In genomic region chr10:55628260-55628701, GRCh38 we compare ENCODE assay signal across 13 cellular contexts.
DNase-seq lines count a peak whose midpoint lies in the region; ATAC-seq and TF ChIP-seq lines count a peak whose summit lies in the region.
"Had no signal": no experiment of that assay in that cellular context is flagged by ENCODE, and none has a peak within 500 bp of the region (broad histone marks: within the 10 kb centered on the region; RNA-seq: fewer than 3 reads in every experiment).

No MANE protein-coding gene starts in this region.

- H3K9ac ChIP-seq in SK-N-SH (no peak overlapping the region), trophoblast cell (ENCODE audit: low read length) (no peak overlapping the region)
- H3K9ac ChIP-seq: GM23248 had no signal

- H3K23ac ChIP-seq in trophoblast cell (ENCODE audit: low read length): no peak overlapping the region

- H3K4me1 ChIP-seq in SK-N-SH (ENCODE audit: control insufficient read depth in 1 of 2, insufficient read depth in 2 of 2, low read depth in 1 of 2, low read length in 1 of 2) (peaks cover 0 to 7% of the 10 kb centered on the region in 2 experiments; a peak in 2 of 4 replicates), right cardiac atrium (ENCODE audit: control insufficient read depth, insufficient read depth, low read length) (no peaks in the 10 kb centered on the region), trophoblast cell (ENCODE audit: control insufficient read depth in 1 of 2, insufficient read depth in 2 of 2, low read length in 2 of 2) (peaks cover 10 to 12% of the 10 kb centered on the region in 2 experiments)

- CTCF ChIA-PET in SK-N-SH (lab: Yijun Ruan, JAX): interaction anchor here (0.6 to 6.1 kb wide), 33 partner anchors 9 to 1630 kb away, joined by 3 to 53 read pairs (median 4); no protein-coding TSS in a partner anchor

- TF ChIP-seq RAD21 in SK-N-SH (IDR thresholded peaks at IDR 0.05; ENCODE audit: low read length): peak; percentile 65

- no peak overlapping the region for H4K12ac ChIP-seq in trophoblast cell (ENCODE audit: low read depth, low read length)

- H3K9me3 ChIP-seq in SK-N-SH (no peaks in the 10 kb centered on the region), right cardiac atrium (ENCODE audit: control insufficient read depth, low read length) (no peaks in the 10 kb centered on the region), trophoblast cell (ENCODE audit: insufficient read depth, low read depth, low read length) (no peaks in the 10 kb centered on the region)

- H3K4me3 ChIP-seq in SK-N-SH (ENCODE audit: low read depth in 2 of 2, low read length in 1 of 2) (peak overlapping the region in 1 of 2 experiments; percentile 41; a peak in 3 of 4 replicates), right cardiac atrium (ENCODE audit: low read length) (peak overlapping the region; percentile 16), trophoblast cell (ENCODE audit: low read depth, low read length) (peak overlapping the region; percentile 59)
- H3K4me3 ChIP-seq: GM23248 had no signal

- no peaks in the 10 kb centered on the region for H3K79me2 ChIP-seq in SK-N-SH (ENCODE audit: insufficient read depth)
- H3K79me2 ChIP-seq in trophoblast cell (ENCODE audit: control insufficient read depth, insufficient read depth, low read length, poor library complexity): no peaks in the 10 kb centered on the region

- H3K4me2 ChIP-seq in SK-N-SH: peak overlapping the region; percentile 66
- H3K4me2 ChIP-seq in trophoblast cell (ENCODE audit: low read length): peak overlapping the region; percentile 84

- no peaks in the 10 kb centered on the region for H3F3A ChIP-seq in SK-N-SH (replicated peaks; ENCODE audit: insufficient read depth)

- no peak overlapping the region for H2AK5ac ChIP-seq in trophoblast cell (ENCODE audit: low read length)

- H3K27ac ChIP-seq in SK-N-SH (ENCODE audit: low read depth in 2 of 2, low read length in 1 of 2) (peak overlapping the region in 1 of 2 experiments; percentile 76; a peak in 2 of 4 replicates), right cardiac atrium (ENCODE audit: low read length) (no peak overlapping the region), trophoblast cell (ENCODE audit: low read depth, low read length) (no peak overlapping the region)
- H3K27ac ChIP-seq: GM23248 had no signal

- no peak overlapping the region for H4K91ac ChIP-seq in trophoblast cell (ENCODE audit: low read depth, low read length)

- no peaks in the 10 kb centered on the region for H3K9me2 ChIP-seq in SK-N-SH

- no peak overlapping the region for H2BK120ac ChIP-seq in trophoblast cell (ENCODE audit: insufficient read depth, low read length, poor library complexity)

- no peak for TF ChIP-seq CTCF in SK-N-SH (IDR thresholded peaks at IDR 0.05)
- TF ChIP-seq CTCF in GM13976 (IDR thresholded peaks at IDR 0.05; ENCODE audit: borderline replicate concordance, control extremely low read depth, extremely low read depth, insufficient read depth, missing control alignments): no peak

- intact Hi-C loops in right cardiac atrium (cut with DNase I): no loop called here

- H3K79me1 ChIP-seq in trophoblast cell (ENCODE audit: low read length): no peaks in the 10 kb centered on the region

- H3K27me3 ChIP-seq in SK-N-SH (ENCODE audit: insufficient read depth) (peaks cover 8% of the 10 kb centered on the region), right cardiac atrium (ENCODE audit: control insufficient read depth, insufficient read depth) (no peaks in the 10 kb centered on the region), trophoblast cell (ENCODE audit: insufficient read depth, low read length) (peaks cover 7% of the 10 kb centered on the region)

- peak; percentile 63 for DNase-seq in DMS53 treated with DMSO at 0.1 percent for 48 hours (lab: John Stamatoyannopoulos, UW; ENCODE audit: unreplicated experiment)
- peak; percentile 61 for DNase-seq in SK-N-SH
- peak; percentile 60 to 76 (median 70) for DNase-seq in right cardiac atrium
- DNase-seq in trophoblast cell: no peak
- no peak for DNase-seq in stimulated activated CD4-positive, alpha-beta T cell treated with anti-CD3 and anti-CD28 coated beads, Interleukin-12 subunit alpha, Interleukin-12 subunit beta, amount 100 ng/mL, for 4 hours
- DNase-seq in GM13976 (ENCODE audit: low spot score): no peak
- DNase-seq: activated CD8-positive, alpha-beta memory T cell treated with anti-CD3 and anti-CD28 coated beads, Interleukin-2, amount 50 U/mL, for 48 hours; CD4-positive, alpha-beta T cell; cortex of kidney; GM23248; NCI-H187 treated with DMSO at 0.1 percent for 48 hours had no signal

- H4K8ac ChIP-seq in trophoblast cell (ENCODE audit: low read depth, low read length): no peak overlapping the region

- no peak overlapping the region for H2BK5ac ChIP-seq in trophoblast cell (ENCODE audit: low read depth, low read length, poor library complexity)

- POLR2A ChIA-PET in SK-N-SH (lab: Yijun Ruan, JAX): no interaction called here

- no peak for TF ChIP-seq EP300 in SK-N-SH (IDR thresholded peaks at IDR 0.05; ENCODE audit: borderline replicate concordance in 1 of 2, low read depth in 1 of 2, low read length in 1 of 2)

- H2BK12ac ChIP-seq in trophoblast cell (ENCODE audit: low read length): no peak overlapping the region

- no peak overlapping the region for H3K4ac ChIP-seq in trophoblast cell (ENCODE audit: low read depth, low read length)

- no peaks in the 10 kb centered on the region for H4K20me1 ChIP-seq in SK-N-SH (ENCODE audit: insufficient read depth)

- WGBS in SK-N-SH (ENCODE audit: low lambda C conversion rate): under 1% methylated on average over 12 of the region's 30 CpGs
- WGBS in right cardiac atrium: 1% methylated on average over 30 of the region's 30 CpGs
- WGBS in trophoblast cell (ENCODE audit: extremely low coverage, insufficient coverage, insufficient read length): no CpG with 5 or more reads among the region's 30 CpGs

- H3K14ac ChIP-seq in trophoblast cell (ENCODE audit: low read length): no peak overlapping the region

- in situ Hi-C loops in GM13976 (cut with MboI; ENCODE audit: low sequenced_read_pairs, unreplicated experiment): no loop called here

- no peak overlapping the region for H2AFZ ChIP-seq in SK-N-SH (ENCODE audit: low read depth)
- H2AFZ ChIP-seq in trophoblast cell (ENCODE audit: insufficient read depth, low read length, poor library complexity): no peak overlapping the region
- H2AFZ ChIP-seq: GM23248 had no signal

- ATAC-seq in right cardiac atrium (peak; percentile 25 to 48), HG03521 (IDR thresholded peaks at IDR 0.05; ENCODE audit: unreplicated experiment) (no peak), GM19351 (IDR thresholded peaks at IDR 0.05; ENCODE audit: unreplicated experiment) (no peak)

- no peak overlapping the region for H3K18ac ChIP-seq in trophoblast cell (ENCODE audit: low read length)

- no peaks in the 10 kb centered on the region for H3K36me3 ChIP-seq in SK-N-SH (replicated peaks in 1 of 2; ENCODE audit: control insufficient read depth in 1 of 2, insufficient read depth in 2 of 2, low read length in 1 of 2)
- H3K36me3 ChIP-seq in trophoblast cell (ENCODE audit: control insufficient read depth in 1 of 2, insufficient read depth in 2 of 2, low read length in 2 of 2): no peaks in the 10 kb centered on the region

TF ChIP-seq in SK-N-SH, 30 proteins besides CTCF, POLR2A, EP300 and RAD21:
- TF ChIP-seq MXI1 (IDR thresholded peaks at IDR 0.05; ENCODE audit: low read depth, low read length) (peak; percentile 45; the same call in 1 of the 2 replicates), USF2 (IDR thresholded peaks at IDR 0.05; ENCODE audit: borderline replicate concordance, low read depth, low read length) (no peak), NRF1 (IDR thresholded peaks at IDR 0.05; ENCODE audit: low read depth, low read length) (peak; percentile 32; the same call in 1 of the 2 replicates), CHD2 (IDR thresholded peaks at IDR 0.05; ENCODE audit: low read length, partially characterized antibody) (no peak), GABPA (IDR thresholded peaks at IDR 0.05; ENCODE audit: low read depth) (no peak), RFX5 (IDR thresholded peaks at IDR 0.05; ENCODE audit: low read length) (no peak), SMC3 (IDR thresholded peaks at IDR 0.05; ENCODE audit: low read depth, low read length) (peak; percentile 46), TAF1 (IDR thresholded peaks at IDR 0.05; ENCODE audit: borderline replicate concordance, low read depth, low read length) (no peak), GATA2 (CRISPR knock-in tag; IDR thresholded peaks at IDR 0.05) (peak; percentile 10; the same call in 1 of the 2 replicates)

Comparison
In these comparisons a context has a peak if more than half of its experiments do, and no peak if none do; other contexts are left out.
1. DNase-seq: peak in DMS53 treated with DMSO at 0.1 percent for 48 hours (single experiment), SK-N-SH (single experiment) and right cardiac atrium (3 of 3); none in trophoblast cell (0 of 2), stimulated activated CD4-positive, alpha-beta T cell treated with anti-CD3 and anti-CD28 coated beads, Interleukin-12 subunit alpha, Interleukin-12 subunit beta, amount 100 ng/mL, for 4 hours (single experiment) and GM13976 (single experiment).
2. ATAC-seq: peak in right cardiac atrium (2 of 2); none in HG03521 (single experiment) and GM19351 (single experiment).